20 cellular contexts compared by ENCODE assay signal in the genomic region with DNA sequence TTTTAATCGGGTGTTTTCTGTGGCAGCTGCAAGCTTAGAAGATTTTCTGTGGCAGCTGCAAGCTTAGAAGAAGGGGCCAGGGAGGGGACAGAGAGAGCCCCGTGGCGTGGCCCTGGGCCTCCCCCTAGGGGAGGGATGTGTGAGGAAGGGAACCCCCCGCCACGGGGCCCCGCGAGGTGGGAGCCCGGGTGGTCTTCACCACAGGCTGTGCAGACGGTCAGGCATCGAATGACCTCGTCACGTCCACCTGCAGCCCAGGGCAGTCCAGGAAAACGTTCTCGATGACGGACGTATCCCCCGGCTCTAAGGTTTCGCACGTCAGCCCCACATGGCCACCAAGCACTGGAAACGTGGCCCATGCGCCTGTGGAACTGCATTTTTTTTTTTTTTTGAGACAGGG. TPM values are rescaled to one million over a fixed set of nuclear protein-coding genes. Genes with fewer than 3 reads are reported as not detected.
DNase-seq lines count a peak whose midpoint lies in the region; ATAC-seq and TF ChIP-seq lines count a peak whose summit lies in the region.
"Had no signal": no experiment of that assay in that cellular context is flagged by ENCODE, and none has a peak within 500 bp of the region (broad histone marks: within the 10 kb centered on the region; RNA-seq: fewer than 3 reads in every experiment).

No MANE protein-coding gene starts in this region.

- H3K4me3 Mint-ChIP-seq in T-helper 2 cell treated with Interferon-gamma antibody and Interleukin-4, amounts not matched to agents 5 μg/mL and 100 μg/mL, for 36 hours: no peak overlapping the region
- no peak overlapping the region for H3K4me3 Mint-ChIP-seq in CD4-positive, alpha-beta T cell
- H3K4me3 Mint-ChIP-seq: naive B cell had no signal

- POLR2A ChIA-PET in CD4-positive, alpha-beta T cell (lab: Charles Lee): interaction anchor here (0.8 to 19.1 kb wide), 13 partner anchors 8 to 183 kb away, joined by 4 to 1253 read pairs (median 15); a partner anchor contains a TSS
- POLR2A ChIA-PET in RWPE1 (lab: Yijun Ruan, JAX; ENCODE audit: low non-redundant PET): interaction anchor here (0.6 kb wide), 1 partner anchor 24 kb away, joined by 3 read pairs; no protein-coding TSS in a partner anchor

- no peaks in the 10 kb centered on the region for H3K27me3 Mint-ChIP-seq in T-helper 2 cell treated with Interferon-gamma antibody and Interleukin-4, amounts not matched to agents 5 μg/mL and 100 μg/mL, for 36 hours (ENCODE audit: low read depth)
- no peaks in the 10 kb centered on the region for H3K27me3 Mint-ChIP-seq in CD4-positive, alpha-beta T cell
- H3K27me3 Mint-ChIP-seq: naive B cell had no signal

- no peak for DNase-seq in T-helper 2 cell treated with Interferon-gamma antibody and Interleukin-4, amounts not matched to agents 5 μg/mL and 100 μg/mL, for 36 hours (ENCODE audit: low spot score)
- DNase-seq in T-helper 2 cell (no peak), RWPE1 (ENCODE audit: low spot score) (no peak), ecto neural progenitor cell (ENCODE audit: low spot score) (no peak)
- peak in 1 of 10 experiments; percentile 42 for DNase-seq in CD4-positive, alpha-beta T cell
- DNase-seq: 8988T; amniotic stem cell; BE2C; DMS 273 treated with DMSO at 0.1 percent for 48 hours; GDM1; KG1; left cardiac atrium; mesenchymal stem cell; naive B cell; NCI-H2029 treated with DMSO at 0.1 percent for 48 hours; NK-92 treated with Interleukin-12 subunit alpha and Interleukin-12 subunit beta, amount 100 ng/mL, for 24 hours; stimulated activated CD4-positive, alpha-beta T cell treated with anti-CD3 and anti-CD28 coated beads, Interleukin-2, amount 100 ng/mL, for 24 hours had no signal

- H3K36me3 Mint-ChIP-seq in T-helper 2 cell treated with Interferon-gamma antibody and Interleukin-4, amounts not matched to agents 5 μg/mL and 100 μg/mL, for 36 hours (ENCODE audit: low read depth): peaks cover 50% of the 10 kb centered on the region
- H3K36me3 Mint-ChIP-seq in CD4-positive, alpha-beta T cell (ENCODE audit: low read depth): peaks cover 71% of the 10 kb centered on the region

- H3K9me3 ChIP-seq in CD4-positive, alpha-beta T cell (ENCODE audit: control insufficient read depth, low read length): no peaks in the 10 kb centered on the region
- H3K9me3 ChIP-seq: BE2C had no signal

- peak overlapping the region; percentile 26 for H3K27ac Mint-ChIP-seq in T-helper 2 cell treated with Interferon-gamma antibody and Interleukin-4, amounts not matched to agents 5 μg/mL and 100 μg/mL, for 36 hours
- H3K27ac Mint-ChIP-seq in CD4-positive, alpha-beta T cell: peak overlapping the region; percentile 49

- peaks cover 21% of the 10 kb centered on the region for H3K4me1 Mint-ChIP-seq in T-helper 2 cell treated with Interferon-gamma antibody and Interleukin-4, amounts not matched to agents 5 μg/mL and 100 μg/mL, for 36 hours (ENCODE audit: low read depth)
- peaks cover 35% of the 10 kb centered on the region for H3K4me1 Mint-ChIP-seq in CD4-positive, alpha-beta T cell (ENCODE audit: low read depth)

- peak overlapping the region; percentile 68 for H3K27ac ChIP-seq in CD4-positive, alpha-beta T cell (ENCODE audit: low read depth, low read length)
- H3K27ac ChIP-seq in RWPE1: peak overlapping the region; percentile 84
- peak overlapping the region; percentile 46 for H3K27ac ChIP-seq in layer of hippocampus (ENCODE audit: low read depth, low read length)

- no peak for TF ChIP-seq CTCF in CD4-positive, alpha-beta T cell (IDR thresholded peaks at IDR 0.05)
- TF ChIP-seq CTCF in RWPE1 (conservative IDR thresholded peaks at IDR 0.05; ENCODE audit: low read depth): no peak

- no peak for ATAC-seq in CD4-positive, alpha-beta T cell (ENCODE audit: poor library complexity)
- ATAC-seq in HG03280 (IDR thresholded peaks at IDR 0.05; ENCODE audit: unreplicated experiment) (no peak), HG03135 (IDR thresholded peaks at IDR 0.05; ENCODE audit: unreplicated experiment) (no peak)

- intact Hi-C loops in CD4-positive, alpha-beta T cell (cut with DNase I, micrococcal nuclease): loop anchor here (1.0 to 2.0 kb wide), 2 partner anchors 9 to 18 kb away; no protein-coding TSS in a partner anchor

- no peaks in the 10 kb centered on the region for H3K27me3 ChIP-seq in CD4-positive, alpha-beta T cell (ENCODE audit: control insufficient read depth, insufficient read depth, low read length)
- H3K27me3 ChIP-seq in layer of hippocampus (ENCODE audit: control insufficient read depth, insufficient read depth, low read length): no peaks in the 10 kb centered on the region

- no peaks in the 10 kb centered on the region for H3K9me3 Mint-ChIP-seq in T-helper 2 cell treated with Interferon-gamma antibody and Interleukin-4, amounts not matched to agents 5 μg/mL and 100 μg/mL, for 36 hours
- no peaks in the 10 kb centered on the region for H3K9me3 Mint-ChIP-seq in CD4-positive, alpha-beta T cell
- H3K9me3 Mint-ChIP-seq: naive B cell had no signal

- CTCF ChIA-PET in CD4-positive, alpha-beta T cell (lab: Charles Lee): interaction anchor here (1.4 to 6.5 kb wide), 3 partner anchors 19 to 158 kb away, joined by 3 to 42 read pairs (median 6); a partner anchor contains a TSS
- CTCF ChIA-PET in RWPE1 (lab: Yijun Ruan, JAX): interaction anchor here (0.7 kb wide), 1 partner anchor 16 kb away, joined by 4 read pairs; no protein-coding TSS in a partner anchor

RNA-seq across cellular contexts. Expression of a gene that starts 8.6 kb away (rescaled TPM):
- total RNA-seq in CD4-positive, alpha-beta T cell: 10 to 100 TPM; 45.8 to 49.0 TPM

RNA-seq across cellular contexts. Expression of a gene that starts 17.2 kb away (rescaled TPM):
- 100 to 1,000 TPM; 174 to 175 TPM for total RNA-seq in CD4-positive, alpha-beta T cell

RNA-seq across cellular contexts. Expression of a gene that starts 19.7 kb away (rescaled TPM):
- 100 to 1,000 TPM; 861 to 878 TPM for total RNA-seq in CD4-positive, alpha-beta T cell

RNA-seq across cellular contexts. Expression of a gene that starts 46.7 kb away (rescaled TPM):
- 100 to 1,000 TPM; 114 to 118 TPM for total RNA-seq in CD4-positive, alpha-beta T cell
